8 cellular contexts compared by ENCODE assay signal in genomic region chr14:58151701-58152568, GRCh38. TPM values are rescaled to one million over a fixed set of nuclear protein-coding genes. Genes with fewer than 3 reads are reported as not detected.
A peak's percentile ranks its signal among the peaks of the same experiment; 100 is the strongest.
DNase-seq lines count a peak whose midpoint lies in the region; ATAC-seq, FAIRE-seq and TF ChIP-seq lines count a peak whose summit lies in the region.

ARMH4 (minus strand) TSS chr14:58152213; CDS start chr14:58139358, 12,855 bp downstream.

- TF ChIP-seq CTCF in HFF-Myc (IDR thresholded peaks at IDR 0.05; ENCODE audit: low read depth, low read length, missing control alignments) (no peak), NB4 (IDR thresholded peaks at IDR 0.05; ENCODE audit: low read depth, low read length) (no peak), cardiac muscle cell (IDR thresholded peaks at IDR 0.05; ENCODE audit: low read depth, low read length) (no peak), pancreas (IDR thresholded peaks at IDR 0.05) (peak in 1 of 4 donors; percentile 13), tibial artery (IDR thresholded peaks at IDR 0.05) (peak in 1 of 2 experiments; percentile 12)

- 0% methylated on average over 74 to 94 of the region's 94 CpGs for WGBS in pancreas, 2 donors

- peaks cover 67% of the 10 kb centered on the region for H3K27me3 Mint-ChIP-seq in activated naive CD8-positive, alpha-beta T cell treated with anti-CD3 and anti-CD28 coated beads, Interleukin-2, amount 10 ng/mL, durations not matched to agents 7 days and 5 days

- peak; percentile 55 for DNase-seq in GDM1 (lab: John Stamatoyannopoulos, UW)
- DNase-seq in HFF-Myc (ENCODE audit: extremely low read depth, low read depth): no peak
- peak; percentile 81 for DNase-seq in NB4 (ENCODE audit: low read depth)
- peak; percentile 75 for DNase-seq in activated naive CD8-positive, alpha-beta T cell treated with anti-CD3 and anti-CD28 coated beads, Interleukin-2, amount 10 ng/mL, durations not matched to agents 7 days and 5 days
- peak; percentile 83 to 98 for DNase-seq in cardiac muscle cell (ENCODE audit: low read depth in 1 of 2, low spot score in 1 of 2)
- peak; percentile 80 to 91 (median 86) for DNase-seq in pancreas
- peak; percentile 89 for DNase-seq in tibial artery

- H3K27ac ChIP-seq in cardiac muscle cell (peak within 1 kb of the TSS; percentile 77), pancreas (peak within 1 kb of the TSS in 2 of 4 donors; percentile 48 to 57), tibial artery (peak within 1 kb of the TSS; percentile 73 to 75)

- H3K9me3 ChIP-seq in cardiac muscle cell (ENCODE audit: low read depth): no peaks in the 10 kb centered on the region
- H3K9me3 ChIP-seq in pancreas: no peaks in the 10 kb centered on the region
- no peaks in the 10 kb centered on the region for H3K9me3 ChIP-seq in tibial artery

- peak within 1 kb of the TSS; percentile 50 for H3K4me3 ChIP-seq in HFF-Myc (replicated peaks; ENCODE audit: low read depth, low read length)
- H3K4me3 ChIP-seq in NB4 (ENCODE audit: low read depth, low read length): peak within 1 kb of the TSS; percentile 33
- H3K4me3 ChIP-seq in cardiac muscle cell: peak within 1 kb of the TSS; percentile 98
- peak within 1 kb of the TSS; percentile 60 to 87 (median 72) for H3K4me3 ChIP-seq in pancreas
- peak within 1 kb of the TSS; percentile 90 to 94 for H3K4me3 ChIP-seq in tibial artery

- intact Hi-C loops in pancreas (cut with DNase I): no loop called here
- intact Hi-C loops in tibial artery (cut with DNase I; ENCODE audit: low total_unique reads): no loop called here

- no peak for FAIRE-seq in pancreas (lab: Jason Lieb, UNC)

- H3K27ac Mint-ChIP-seq in activated naive CD8-positive, alpha-beta T cell treated with anti-CD3 and anti-CD28 coated beads, Interleukin-2, amount 10 ng/mL, durations not matched to agents 7 days and 5 days: no peak within 1 kb of the TSS

- peak within 1 kb of the TSS; percentile 73 for H3K4me3 Mint-ChIP-seq in activated naive CD8-positive, alpha-beta T cell treated with anti-CD3 and anti-CD28 coated beads, Interleukin-2, amount 10 ng/mL, durations not matched to agents 7 days and 5 days

- no peak for TF ChIP-seq POLR2A in NB4 (IDR thresholded peaks at IDR 0.05; ENCODE audit: extremely low read depth, insufficient read length)

- no peaks in the 10 kb centered on the region for H3K9me3 Mint-ChIP-seq in activated naive CD8-positive, alpha-beta T cell treated with anti-CD3 and anti-CD28 coated beads, Interleukin-2, amount 10 ng/mL, durations not matched to agents 7 days and 5 days

- H3K36me3 Mint-ChIP-seq in activated naive CD8-positive, alpha-beta T cell treated with anti-CD3 and anti-CD28 coated beads, Interleukin-2, amount 10 ng/mL, durations not matched to agents 7 days and 5 days: no peaks in the 10 kb centered on the region

- H3K27me3 ChIP-seq in cardiac muscle cell (no peaks in the 10 kb centered on the region), pancreas (peaks cover 0 to 7% (median 0%) of the 10 kb centered on the region in 4 donors), tibial artery (no peaks in the 10 kb centered on the region)

- POLR2A ChIA-PET in activated naive CD8-positive, alpha-beta T cell treated with anti-CD3 and anti-CD28 coated beads, Interleukin-2, amount 10 ng/mL, durations not matched to agents 7 days and 5 days (lab: Charles Lee): no interaction called here

- peaks cover 11% of the 10 kb centered on the region for H3K4me1 Mint-ChIP-seq in activated naive CD8-positive, alpha-beta T cell treated with anti-CD3 and anti-CD28 coated beads, Interleukin-2, amount 10 ng/mL, durations not matched to agents 7 days and 5 days

- ATAC-seq in SK-N-SH treated with all-trans-retinoic acid at 6 μM for 48 hours (peak; percentile 95), pancreas (peak; percentile 93 to 99 (median 98))
- ATAC-seq in activated naive CD8-positive, alpha-beta T cell treated with anti-CD3 and anti-CD28 coated beads, Interleukin-2, amount 10 ng/mL, durations not matched to agents 7 days and 5 days (ENCODE audit: low read depth): peak; percentile 98

- H3K36me3 ChIP-seq in cardiac muscle cell (no peaks in the 10 kb centered on the region), pancreas (no peaks in the 10 kb centered on the region), tibial artery (no peaks in the 10 kb centered on the region)

- H3K4me1 ChIP-seq in cardiac muscle cell (ENCODE audit: low read depth) (peaks cover 10% of the 10 kb centered on the region), pancreas (peaks cover 0 to 5% (median 0%) of the 10 kb centered on the region in 3 donors), tibial artery (peaks cover 0 to 16% (median 10%) of the 10 kb centered on the region in 4 donors)

TF ChIP-seq in SK-N-SH treated with all-trans-retinoic acid at 6 μM for 48 hours, 23 proteins besides CTCF, POLR2A, EP300 and RAD21:
- no peak for TF ChIP-seq ARNTL (CRISPR knock-in tag; IDR thresholded peaks at IDR 0.05; ENCODE audit: borderline replicate concordance, low read depth)
- TF ChIP-seq ISL1 (CRISPR knock-in tag; IDR thresholded peaks at IDR 0.05): no peak
- TF ChIP-seq TOX (CRISPR knock-in tag; IDR thresholded peaks at IDR 0.05; ENCODE audit: borderline replicate concordance): no peak
- TF ChIP-seq ESRRG (CRISPR knock-in tag; IDR thresholded peaks at IDR 0.05): no peak
- no peak for TF ChIP-seq ZNF70 (CRISPR knock-in tag; IDR thresholded peaks at IDR 0.05)
- no peak for TF ChIP-seq ZNF8 (CRISPR knock-in tag; IDR thresholded peaks at IDR 0.05)
- TF ChIP-seq PPARA (CRISPR knock-in tag; IDR thresholded peaks at IDR 0.05; ENCODE audit: borderline replicate concordance): no peak
- no peak for TF ChIP-seq ZC3H10 (CRISPR knock-in tag; IDR thresholded peaks at IDR 0.05)
- TF ChIP-seq GLIS3 (CRISPR knock-in tag; IDR thresholded peaks at IDR 0.05): no peak
- no peak for TF ChIP-seq RARB (CRISPR knock-in tag; IDR thresholded peaks at IDR 0.05)
- TF ChIP-seq TCF4 (CRISPR knock-in tag; IDR thresholded peaks at IDR 0.05; ENCODE audit: borderline replicate concordance): no peak
- no peak for TF ChIP-seq SNAI2 (CRISPR knock-in tag; IDR thresholded peaks at IDR 0.05)
- no peak for TF ChIP-seq ZFP3 (CRISPR knock-in tag; IDR thresholded peaks at IDR 0.05)
- TF ChIP-seq POU6F1 (CRISPR knock-in tag; IDR thresholded peaks at IDR 0.05; ENCODE audit: borderline replicate concordance, low read depth): no peak

RNA-seq across cellular contexts. Expression of gene ARMH4, which starts in this region (rescaled TPM):
- not detected for total RNA-seq in activated naive CD8-positive, alpha-beta T cell treated with anti-CD3 and anti-CD28 coated beads, Interleukin-2, amount 10 ng/mL, durations not matched to agents 7 days and 5 days
- total RNA-seq in cardiac muscle cell (28.5 and 64.6 TPM in 2 replicates), pancreas (1 to 10 TPM in 3 of 6 donors, under 1 TPM in 3; 0.32 to 2.7 (median 1.1) TPM)
- polyA plus RNA-seq in cardiac muscle cell (48.6 and 78.1 TPM in 2 replicates), pancreas (under 1 TPM; 0.11 to 0.89 TPM)

Comparison
In these comparisons a context has a peak if more than half of its experiments do, and no peak if none do; other contexts are left out.
1. RNA of gene ARMH4 (polyA plus RNA-seq): 48.6 to 78.1 TPM in cardiac muscle cell; 0.11 to 0.89 TPM in pancreas; every median in the first group is over 10 times any median in the second.
2. Peak in DNase-seq and ATAC-seq in activated naive CD8-positive, alpha-beta T cell treated with anti-CD3 and anti-CD28 coated beads, Interleukin-2, amount 10 ng/mL, durations not matched to agents 7 days and 5 days; RNA of the gene not detected or under 1 TPM.
3. H3K4me3 ChIP-seq: peak in every context shown above with its lines; median percentile 98 in cardiac muscle cell; 92 in tibial artery; 72 in pancreas; 50 in HFF-Myc; 33 in NB4.
4. Peak in every context shown above with its lines, with median percentiles within 50 percentile points of each other: ATAC-seq.